In genomic region chr15:90572893-90573292, GRCh38 we compare ENCODE assay signal across 20 cellular contexts. TPM values are rescaled to one million over a fixed set of nuclear protein-coding genes. Genes with fewer than 3 reads are reported as not detected.
DNase-seq lines count a peak whose midpoint lies in the region; ATAC-seq lines count a peak whose summit lies in the region.
"Had no signal": no experiment of that assay in that cellular context is flagged by ENCODE, and none has a peak within 500 bp of the region (broad histone marks: within the 10 kb centered on the region; RNA-seq: fewer than 3 reads in every experiment).

No MANE protein-coding gene starts in this region.

- H3K27me3 ChIP-seq in HAP-1 (ENCODE audit: low read depth) = no peaks in the 10 kb centered on the region
- H3K27me3 ChIP-seq: foreskin keratinocyte, hepatocyte had no signal

- H3K27ac Mint-ChIP-seq in activated T-cell treated with anti-CD3 and anti-CD28 coated beads, Interleukin-2, amount 50 U/mL, for 24 hours = peak overlapping the region; percentile 83
- H3K27ac Mint-ChIP-seq in activated naive CD4-positive, alpha-beta T cell treated with anti-CD3 and anti-CD28 coated beads, Interleukin-2, amount 50 U/mL, for 72 hours = peak overlapping the region; percentile 46 to 76

- H3K4me3 ChIP-seq in HAP-1 = no peak overlapping the region
- H3K4me3 ChIP-seq: hepatocyte, K562, prostate gland had no signal

- no peaks in the 10 kb centered on the region for H3K27me3 Mint-ChIP-seq in activated T-cell treated with anti-CD3 and anti-CD28 coated beads, Interleukin-2, amount 50 U/mL, for 24 hours

- H3K36me3 Mint-ChIP-seq in activated T-cell treated with anti-CD3 and anti-CD28 coated beads, Interleukin-2, amount 50 U/mL, for 24 hours (ENCODE audit: low read depth) = peaks cover 24% of the 10 kb centered on the region
- peaks cover 4 to 34% of the 10 kb centered on the region in 2 donors for H3K36me3 Mint-ChIP-seq in activated naive CD4-positive, alpha-beta T cell treated with anti-CD3 and anti-CD28 coated beads, Interleukin-2, amount 50 U/mL, for 72 hours

- ATAC-seq in activated naive CD4-positive, alpha-beta T cell treated with anti-CD3 and anti-CD28 coated beads, Interleukin-2, amount 50 U/mL, for 72 hours = peak; percentile 41 to 47
- peak; percentile 53 for ATAC-seq in stimulated activated naive CD8-positive, alpha-beta T cell treated with anti-CD3 and anti-CD28 coated beads, Interleukin-15, Interleukin-2, amounts not matched to agents 100 U/mL and 50 U/mL, for 24 hours
- no peak for ATAC-seq in GM21717 (IDR thresholded peaks at IDR 0.05; ENCODE audit: unreplicated experiment)
- no peak for ATAC-seq in GM21381 (IDR thresholded peaks at IDR 0.05; ENCODE audit: unreplicated experiment)
- ATAC-seq: foreskin keratinocyte, K562 had no signal

- peak overlapping the region; percentile 88 for H3K27ac ChIP-seq in KOPT-K1 (ENCODE audit: low read depth, low read length, poor library complexity, severe bottlenecking)
- H3K27ac ChIP-seq: foreskin keratinocyte, hepatocyte, prostate gland had no signal

- peaks cover 86% of the 10 kb centered on the region for H3K4me1 Mint-ChIP-seq in activated T-cell treated with anti-CD3 and anti-CD28 coated beads, Interleukin-2, amount 50 U/mL, for 24 hours (ENCODE audit: low read depth)

- peak overlapping the region; percentile 6 for H3K4me3 Mint-ChIP-seq in activated T-cell treated with anti-CD3 and anti-CD28 coated beads, Interleukin-2, amount 50 U/mL, for 24 hours

- H3K9me3 ChIP-seq in KOPT-K1 (ENCODE audit: insufficient read depth, low read length, poor library complexity, severe bottlenecking) (no peaks in the 10 kb centered on the region), HAP-1 (no peaks in the 10 kb centered on the region)
- H3K9me3 ChIP-seq: prostate gland had no signal

- in situ Hi-C loops in HAP-1 (cut with MboI; ENCODE audit: low sequenced_read_pairs) = no loop called here

- 0 out of 2 replicates have a peak, but pooled peaks cover 2% of the 10 kb centered on the region for H3K4me1 ChIP-seq in HAP-1
- H3K4me1 ChIP-seq: foreskin keratinocyte, prostate gland had no signal

- H3K36me3 ChIP-seq in KOPT-K1 (ENCODE audit: insufficient read depth, low read length) = no peaks in the 10 kb centered on the region
- H3K36me3 ChIP-seq in HAP-1 (replicated peaks) = no peaks in the 10 kb centered on the region
- H3K36me3 ChIP-seq: prostate gland had no signal

- no peak for DNase-seq in activated T-cell treated with anti-CD3 and anti-CD28 coated beads, Interleukin-2, amount 50 U/mL, for 24 hours
- no peak for DNase-seq in activated T-cell treated with anti-CD3 and anti-CD28 coated beads, Interleukin-2, amount 50 U/mL, for 48 hours
- DNase-seq in activated naive CD4-positive, alpha-beta T cell treated with anti-CD3 and anti-CD28 coated beads, Interleukin-2, amount 50 U/mL, for 72 hours (ENCODE audit: low spot score in 2 of 2) = no peak
- DNase-seq in stimulated activated naive CD8-positive, alpha-beta T cell treated with anti-CD3 and anti-CD28 coated beads, Interleukin-15, Interleukin-2, amounts not matched to agents 100 U/mL and 50 U/mL, for 24 hours = no peak
- no peak for DNase-seq in HAP-1 (ENCODE audit: low spot score in 2 of 2)
- DNase-seq: C1 segment of cervical spinal cord; DMS153; effector CD4-positive, alpha-beta T cell; erythroblast; foreskin keratinocyte; GF-D8; GOT3; NCI-H2171; NCI-H526 had no signal

- peaks cover 3% of the 10 kb centered on the region for H3K9me3 Mint-ChIP-seq in activated T-cell treated with anti-CD3 and anti-CD28 coated beads, Interleukin-2, amount 50 U/mL, for 24 hours
- H3K9me3 Mint-ChIP-seq in activated naive CD4-positive, alpha-beta T cell treated with anti-CD3 and anti-CD28 coated beads, Interleukin-2, amount 50 U/mL, for 72 hours = peaks cover 1 to 9% of the 10 kb centered on the region in 2 donors

RNA-seq across cellular contexts. Expression of gene CRTC3, which starts 43.2 kb away (rescaled TPM):
- total RNA-seq in activated naive CD4-positive, alpha-beta T cell treated with anti-CD3 and anti-CD28 coated beads, Interleukin-2, amount 50 U/mL, for 72 hours = 10 to 100 TPM; 41.8 to 58.1 TPM

Comparison
In these comparisons a context has a peak if more than half of its experiments do, and no peak if none do; other contexts are left out.
1. ATAC-seq: peak in activated naive CD4-positive, alpha-beta T cell treated with anti-CD3 and anti-CD28 coated beads, Interleukin-2, amount 50 U/mL, for 72 hours (2 of 2) and stimulated activated naive CD8-positive, alpha-beta T cell treated with anti-CD3 and anti-CD28 coated beads, Interleukin-15, Interleukin-2, amounts not matched to agents 100 U/mL and 50 U/mL, for 24 hours (single experiment); none in GM21717 (single experiment) and GM21381 (single experiment).